In the genomic region with DNA sequence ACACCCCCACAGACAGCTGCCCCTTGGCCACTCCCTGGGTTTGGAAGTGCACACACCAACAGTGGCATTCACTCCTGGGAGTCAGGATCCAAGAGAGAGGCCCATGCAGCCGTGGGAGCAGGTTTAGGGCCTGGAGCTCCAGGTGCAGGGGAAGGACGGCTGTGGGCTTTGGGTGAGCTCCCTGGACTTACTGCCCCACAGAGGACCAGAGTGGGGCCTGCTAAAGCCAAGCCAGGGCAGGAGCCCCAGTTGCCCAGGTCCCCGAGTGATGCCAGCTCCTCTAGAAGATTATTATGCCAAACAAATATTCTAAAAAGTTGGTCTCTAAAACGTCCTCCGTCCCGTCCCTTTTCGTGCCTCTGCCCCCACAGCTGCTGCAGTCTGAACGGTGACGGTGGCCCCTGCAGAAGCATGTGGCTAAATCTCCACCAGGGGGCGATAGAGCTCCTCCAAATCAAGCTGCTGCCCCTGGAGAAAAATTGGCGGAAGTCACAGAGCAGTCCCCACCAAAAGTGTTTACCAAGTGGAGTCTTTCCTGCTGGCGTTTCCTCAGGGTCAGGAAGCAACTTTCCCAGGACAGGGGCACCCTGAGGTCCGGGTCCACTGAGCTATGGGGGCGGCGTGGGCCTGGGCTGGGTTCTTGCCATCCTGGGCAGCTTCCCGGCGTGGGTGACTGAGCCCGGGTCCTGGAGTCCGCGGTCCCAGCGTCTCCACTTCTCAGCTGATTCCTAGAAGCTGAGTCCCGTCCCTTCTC, we compare ENCODE assay signal across 7 cellular contexts. TPM values are rescaled to one million over a fixed set of nuclear protein-coding genes. Genes with fewer than 3 reads are reported as not detected.
DNase-seq lines count a peak whose midpoint lies in the region; ATAC-seq, FAIRE-seq and TF ChIP-seq lines count a peak whose summit lies in the region.

No MANE protein-coding gene starts in this region.

- no TSS peak for BruUV-seq in Panc1 (replicated peaks; lab: Mats Ljungman, UMichigan)

- no peaks in the 10 kb centered on the region for H3K27me3 Mint-ChIP-seq in activated T-cell treated with anti-CD3 and anti-CD28 coated beads, Interleukin-2, amount 50 U/mL, for 4 hours (ENCODE audit: low read depth)
- no peaks in the 10 kb centered on the region for H3K27me3 Mint-ChIP-seq in natural killer cell (ENCODE audit: low read depth in 2 of 2)
- H3K27me3 Mint-ChIP-seq in stimulated activated naive B cell treated with anti-CD40 and anti-IgM and Interleukin-4, amounts not matched to agents 10 μg/mL and 1 μg/mL and 100 μg/mL, for 72 hours = no peaks in the 10 kb centered on the region

- H3K4me1 Mint-ChIP-seq in activated T-cell treated with anti-CD3 and anti-CD28 coated beads, Interleukin-2, amount 50 U/mL, for 4 hours (ENCODE audit: low read depth) = peaks cover 35% of the 10 kb centered on the region
- peaks cover 32 to 36% of the 10 kb centered on the region in 2 donors for H3K4me1 Mint-ChIP-seq in natural killer cell
- peaks cover 49 to 75% of the 10 kb centered on the region in 2 donors for H3K4me1 Mint-ChIP-seq in stimulated activated naive B cell treated with anti-CD40 and anti-IgM and Interleukin-4, amounts not matched to agents 10 μg/mL and 1 μg/mL and 100 μg/mL, for 72 hours

- TF ChIP-seq CTCF in Panc1 (IDR thresholded peaks at IDR 0.05) (peak; percentile 97), natural killer cell (IDR thresholded peaks at IDR 0.05) (peak; percentile 92)

- peak overlapping the region; percentile 60 for H3K27ac ChIP-seq in Panc1 (ENCODE audit: low read length)

- intact Hi-C loops in Panc1 (cut with micrococcal nuclease; ENCODE audit: unreplicated experiment) = no loop called here
- intact Hi-C loops in natural killer cell (cut with micrococcal nuclease) = loop anchor here (1.0 to 5.0 kb wide), 6 partner anchors 17 to 298 kb away; a partner anchor contains a TSS

- no peaks in the 10 kb centered on the region for H3K9me3 ChIP-seq in Panc1 (ENCODE audit: control insufficient read depth, insufficient read depth, low read depth, low read length)

- peak; percentile 59 for DNase-seq in GM18507 (ENCODE audit: extremely low spot score, insufficient read length, low read depth)
- DNase-seq in Kasumi-1 (lab: John Stamatoyannopoulos, UW) = peak; percentile 98 to 99
- DNase-seq in Panc1 (ENCODE audit: low read depth, low spot score) = no peak
- peak; percentile 92 for DNase-seq in activated T-cell treated with anti-CD3 and anti-CD28 coated beads, Interleukin-2, amount 50 U/mL, for 4 hours
- DNase-seq in fibroblast of gingiva (ENCODE audit: low read depth) = peak; percentile 83
- peak; percentile 83 for DNase-seq in natural killer cell
- DNase-seq in stimulated activated naive B cell treated with anti-CD40 and anti-IgM and Interleukin-4, amounts not matched to agents 10 μg/mL and 1 μg/mL and 100 μg/mL, for 72 hours = peak; percentile 81

- CTCF ChIA-PET in Panc1 (lab: Charles Lee) = interaction anchor here (0.5 to 2.2 kb wide), 28 partner anchors 9 to 411 kb away, joined by 3 to 21 read pairs (median 5); a partner anchor contains a TSS

- peak overlapping the region; percentile 7 to 31; a peak in 3 of 4 replicates for H3K4me3 ChIP-seq in Panc1 (ENCODE audit: low read depth in 2 of 2, low read length in 2 of 2)

- peaks cover 23% of the 10 kb centered on the region for H3K4me1 ChIP-seq in Panc1 (ENCODE audit: control insufficient read depth, insufficient read depth, low read length)

- ATAC-seq in Panc1 (peak; percentile 84), natural killer cell (peak; percentile 76 to 89 (median 77))
- peak; percentile 58 to 74 for ATAC-seq in activated T-cell treated with anti-CD3 and anti-CD28 coated beads, Interleukin-2, amount 50 U/mL, for 4 hours
- ATAC-seq in stimulated activated naive B cell treated with anti-CD40 and anti-IgM and Interleukin-4, amounts not matched to agents 10 μg/mL and 1 μg/mL and 100 μg/mL, for 72 hours (replicated peaks) = peak; percentile 62 to 72

- FAIRE-seq in GM18507 (lab: Jason Lieb, UNC) = peak; percentile 91

- peak overlapping the region; percentile 82 for H3K4me3 Mint-ChIP-seq in activated T-cell treated with anti-CD3 and anti-CD28 coated beads, Interleukin-2, amount 50 U/mL, for 4 hours
- H3K4me3 Mint-ChIP-seq in natural killer cell = peak overlapping the region; percentile 90
- H3K4me3 Mint-ChIP-seq in stimulated activated naive B cell treated with anti-CD40 and anti-IgM and Interleukin-4, amounts not matched to agents 10 μg/mL and 1 μg/mL and 100 μg/mL, for 72 hours = peak overlapping the region; percentile 81 to 83

- in situ Hi-C loops in Panc1 (cut with HindIII; ENCODE audit: low pct_unique_long_range_greater_than_20kb, low sequenced_read_pairs) = no loop called here

- H3K36me3 ChIP-seq in Panc1 (ENCODE audit: control insufficient read depth, insufficient read depth, low read length) = peaks cover 6% of the 10 kb centered on the region; the same call in 1 of the 2 replicates

- peak overlapping the region; percentile 93 to 96 for H3K27ac Mint-ChIP-seq in natural killer cell
- peak overlapping the region; percentile 95 for H3K27ac Mint-ChIP-seq in stimulated activated naive B cell treated with anti-CD40 and anti-IgM and Interleukin-4, amounts not matched to agents 10 μg/mL and 1 μg/mL and 100 μg/mL, for 72 hours

- POLR2A ChIA-PET in Panc1 (lab: Charles Lee) = interaction anchor here (0.5 to 0.6 kb wide), 2 partner anchors 156 to 186 kb away, joined by 4 to 6 read pairs; no protein-coding TSS in a partner anchor

- no peaks in the 10 kb centered on the region for H3K27me3 ChIP-seq in Panc1 (ENCODE audit: control insufficient read depth, insufficient read depth, low read length)

- H3K9me3 Mint-ChIP-seq in activated T-cell treated with anti-CD3 and anti-CD28 coated beads, Interleukin-2, amount 50 U/mL, for 4 hours = no peaks in the 10 kb centered on the region
- no peaks in the 10 kb centered on the region for H3K9me3 Mint-ChIP-seq in natural killer cell
- peaks cover 2 to 11% of the 10 kb centered on the region in 2 donors for H3K9me3 Mint-ChIP-seq in stimulated activated naive B cell treated with anti-CD40 and anti-IgM and Interleukin-4, amounts not matched to agents 10 μg/mL and 1 μg/mL and 100 μg/mL, for 72 hours

- H3K36me3 Mint-ChIP-seq in activated T-cell treated with anti-CD3 and anti-CD28 coated beads, Interleukin-2, amount 50 U/mL, for 4 hours (ENCODE audit: insufficient read depth) = peaks cover 7% of the 10 kb centered on the region
- no peaks in the 10 kb centered on the region for H3K36me3 Mint-ChIP-seq in natural killer cell
- H3K36me3 Mint-ChIP-seq in stimulated activated naive B cell treated with anti-CD40 and anti-IgM and Interleukin-4, amounts not matched to agents 10 μg/mL and 1 μg/mL and 100 μg/mL, for 72 hours = peaks cover 33 to 52% of the 10 kb centered on the region in 2 donors

RNA-seq across cellular contexts. Expression of a gene that starts 4.2 kb away (rescaled TPM):
- total RNA-seq in Panc1 (2021; ENCODE audit: unreplicated experiment) = 48.7 TPM
- polyA plus RNA-seq in Panc1 (2012; ENCODE audit: insufficient read length) = 74.7 TPM
- total RNA-seq in activated T-cell treated with anti-CD3 and anti-CD28 coated beads, Interleukin-2, amount 50 U/mL, for 4 hours = 10 to 100 TPM; 13.2 to 14.4 (median 13.7) TPM
- total RNA-seq in natural killer cell = 10 to 100 TPM in 2 of 3 donors, 1 to 10 TPM in 1; 9.3 to 18.6 (median 11.3) TPM

RNA-seq across cellular contexts. Expression of a gene that starts 17.6 kb away (rescaled TPM):
- 63.4 TPM for total RNA-seq in Panc1 (2021; ENCODE audit: unreplicated experiment)
- polyA plus RNA-seq in Panc1 (2012; ENCODE audit: insufficient read length) = 82.5 TPM
- total RNA-seq in activated T-cell treated with anti-CD3 and anti-CD28 coated beads, Interleukin-2, amount 50 U/mL, for 4 hours = 100 to 1,000 TPM in 1 of 3 donors, 10 to 100 TPM in 2; 91.0 to 103 (median 91.4) TPM
- 10 to 100 TPM; 58.1 to 67.4 (median 61.2) TPM for total RNA-seq in natural killer cell

RNA-seq across cellular contexts. Expression of a gene that starts 26.2 kb away (rescaled TPM):
- total RNA-seq in Panc1 (2021; ENCODE audit: unreplicated experiment) (46.6 TPM), natural killer cell (10 to 100 TPM in 1 of 3 donors, 1 to 10 TPM in 2; 6.3 to 11.2 (median 10.0) TPM)
- polyA plus RNA-seq in Panc1 (2012; ENCODE audit: insufficient read length) = 70.7 TPM
- 1 to 10 TPM in 1 of 3 donors, under 1 TPM in 2; 0.53 to 1.2 (median 0.55) TPM for total RNA-seq in activated T-cell treated with anti-CD3 and anti-CD28 coated beads, Interleukin-2, amount 50 U/mL, for 4 hours

RNA-seq across cellular contexts. Expression of a gene that starts 40.3 kb away (rescaled TPM):
- 448 TPM for total RNA-seq in Panc1 (2021; ENCODE audit: unreplicated experiment)
- polyA plus RNA-seq in Panc1 (2012; ENCODE audit: insufficient read length) = 639 TPM
- 100 to 1,000 TPM; 161 to 182 (median 167) TPM for total RNA-seq in activated T-cell treated with anti-CD3 and anti-CD28 coated beads, Interleukin-2, amount 50 U/mL, for 4 hours
- total RNA-seq in natural killer cell = 10 to 100 TPM; 45.0 to 54.8 (median 50.5) TPM
